ENCODE assay signal across 26 cellular contexts in the genomic region with DNA sequence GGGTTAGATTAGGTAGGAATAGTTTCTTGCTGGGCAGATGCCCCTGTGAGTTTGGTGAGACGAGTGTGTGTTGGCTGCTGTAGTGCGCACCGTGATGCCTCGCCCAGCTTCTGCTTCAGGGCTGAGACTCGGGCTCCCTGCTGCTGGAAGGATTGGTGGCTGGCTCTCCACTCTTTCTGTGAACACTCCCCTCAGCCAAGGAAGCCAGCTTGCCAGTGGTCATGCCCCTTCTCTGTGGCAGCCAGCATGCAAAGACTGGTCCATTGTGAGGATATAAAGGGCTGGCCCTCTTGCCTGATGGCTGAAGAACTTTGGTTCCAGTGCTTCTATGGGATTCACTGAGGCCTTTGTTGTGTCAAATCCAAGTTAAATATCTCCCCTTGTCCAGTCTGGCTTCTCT. TPM values are rescaled to one million over a fixed set of nuclear protein-coding genes. Genes with fewer than 3 reads are reported as not detected.
A peak's percentile ranks its signal among the peaks of the same experiment; 100 is the strongest.
DNase-seq lines count a peak whose midpoint lies in the region; ATAC-seq, FAIRE-seq and TF ChIP-seq lines count a peak whose summit lies in the region.
"Had no signal": no experiment of that assay in that cellular context is flagged by ENCODE, and none has a peak within 500 bp of the region (broad histone marks: within the 10 kb centered on the region; RNA-seq: fewer than 3 reads in every experiment).

No MANE protein-coding gene starts in this region.

- H3F3A ChIP-seq in GM23338 (replicated peaks; ENCODE audit: low read depth) = no peaks in the 10 kb centered on the region

- no peaks in the 10 kb centered on the region for H3K79me1 ChIP-seq in H1 (ENCODE audit: low read depth, low read length)

- TF ChIP-seq RAD21 in H1 (IDR thresholded peaks at IDR 0.05 in 1 of 2, conservative IDR thresholded peaks at IDR 0.05 in 1 of 2; ENCODE audit: low read depth in 2 of 2, low read length in 2 of 2) = no peak

- H2AFZ ChIP-seq in H1 (ENCODE audit: low read length) (0 out of 2 replicates have a peak overlapping the region, but pooled peaks have one; percentile 58), GM23338 (no peak overlapping the region)

- H3K4me2 ChIP-seq in H1 (ENCODE audit: insufficient read depth in 1 of 2, low read depth in 2 of 2, low read length in 2 of 2) (no peak overlapping the region), GM23338 (no peak overlapping the region)
- H3K4me2 ChIP-seq: A549 had no signal

- H3K14ac ChIP-seq in H1 (ENCODE audit: insufficient read length) = no peak overlapping the region

- in situ Hi-C loops in SK-MEL-5 (cut with HindIII; ENCODE audit: low pct_unique_long_range_greater_than_20kb, low sequenced_read_pairs) = no loop called here

- H3K56ac ChIP-seq in H1 (replicated peaks; ENCODE audit: insufficient read length, low read depth, low read length) = no peak overlapping the region

- no peak overlapping the region for H3K18ac ChIP-seq in H1 (ENCODE audit: extremely low read depth, low read length)

- CTCF ChIA-PET in H1 (lab: Charles Lee; ENCODE audit: partially characterized antibody) = interaction anchor here (0.7 to 2.2 kb wide), 3 partner anchors 9 to 267 kb away, joined by 3 to 9 read pairs (median 6); no protein-coding TSS in a partner anchor

- no peak overlapping the region for H2BK20ac ChIP-seq in H1 (ENCODE audit: low read length)

- no peak overlapping the region for H3K9ac ChIP-seq in H1 (replicated peaks in 1 of 4; ENCODE audit: extremely low read depth in 1 of 4, low read depth in 3 of 4, low read length in 3 of 4)

- no peaks in the 10 kb centered on the region for H3K9me3 ChIP-seq in H1 (ENCODE audit: insufficient read depth in 2 of 2, low read depth in 1 of 2, low read length in 1 of 2)
- H3K9me3 ChIP-seq: A549, BE2C, HAP-1, SJSA1 had no signal

- H2BK120ac ChIP-seq in H1 (replicated peaks; ENCODE audit: low read depth, low read length) = no peak overlapping the region

- POLR2A ChIA-PET in H1 (lab: Charles Lee; ENCODE audit: partially characterized antibody) = no interaction called here

- FAIRE-seq in H1 (lab: Jason Lieb, UNC) = no peak
- FAIRE-seq: A549, GM18507, HTR-8/SVneo had no signal

- TF ChIP-seq EP300 in H1 (IDR thresholded peaks at IDR 0.05; ENCODE audit: borderline replicate concordance in 1 of 2, low read depth in 2 of 2, low read length in 2 of 2) = no peak

- H3K4me1 Mint-ChIP-seq in GM23338 = peaks cover 10% of the 10 kb centered on the region; the same call in 2 of the 3 replicates

- H3K27me3 Mint-ChIP-seq in GM23338 (ENCODE audit: insufficient read depth, low read depth, poor library complexity) = peaks cover 2% of the 10 kb centered on the region

- TF ChIP-seq POLR2A in H1 (IDR thresholded peaks at IDR 0.05; ENCODE audit: control extremely low read depth in 1 of 2, low read depth in 2 of 2, low read length in 2 of 2) = no peak

- peak overlapping the region; percentile 74; the same call in 1 of the 2 replicates for H4K8ac ChIP-seq in H1 (ENCODE audit: extremely low read depth, insufficient read depth, low read length)

- 97% methylated on average over 5 of the region's 5 CpGs; no CpG with 5 or more reads in 1 of the 2 experiments for WGBS in H1 (ENCODE audit: extremely low coverage in 1 of 2, insufficient coverage in 1 of 2, insufficient read length in 1 of 2, insufficient replicate concordance in 2 of 2, low coverage in 1 of 2, low lambda C conversion rate in 2 of 2, missing lambda C conversion rate in 1 of 2), 2 experiments

- no peaks in the 10 kb centered on the region for H3K9me3 Mint-ChIP-seq in GM23338
- H3K9me3 Mint-ChIP-seq: HFFc6 had no signal

- H2AK5ac ChIP-seq in H1 (ENCODE audit: low read depth, low read length) = no peak overlapping the region

- H3K4me3 ChIP-seq in H1 (ENCODE audit: extremely low read depth in 1 of 4, insufficient read depth in 2 of 4, low read depth in 3 of 4, low read length in 4 of 4) (no peak overlapping the region), GM23338 (no peak overlapping the region)
- H3K4me3 ChIP-seq: A549, HAP-1, SJSA1 had no signal

- H2BK15ac ChIP-seq in H1 (ENCODE audit: low read length) = no peak overlapping the region

- H3K36me3 ChIP-seq in H1 (ENCODE audit: control insufficient read depth in 2 of 4, insufficient read depth in 4 of 4, low read length in 3 of 4) (no peaks in the 10 kb centered on the region; a peak in 1 of 8 replicates), GM23338 (ENCODE audit: insufficient read depth) (no peaks in the 10 kb centered on the region)
- H3K36me3 ChIP-seq: BE2C, HAP-1, SJSA1 had no signal

- no peak overlapping the region for H3K4me3 Mint-ChIP-seq in GM23338
- H3K4me3 Mint-ChIP-seq: HFFc6 had no signal

- DNase-seq in SK-MEL-5 (ENCODE audit: low read depth, low spot score) (peak; percentile 28), H1 (ENCODE audit: low read depth in 1 of 2, low spot score in 2 of 2) (no peak), midbrain (lab: John Stamatoyannopoulos, UW) (peak; percentile 31), substantia nigra (lab: John Stamatoyannopoulos, UW) (peak in 29 of 49 donors; percentile 1 to 59 (median 29)), GM23338 (ENCODE audit: low spot score) (no peak), AG08395 (ENCODE audit: low spot score) (no peak), NAMALWA (ENCODE audit: low spot score) (no peak), NCI-H1105 treated with DMSO at 0.1 percent for 48 hours (lab: John Stamatoyannopoulos, UW) (no peak)
- DNase-seq: BE2C, DMS153, DND-41, HFFc6, KBM-7, MV-4-11, NCI-H2029, NCI-H2227 treated with DMSO at 0.1 percent for 48 hours, NCI-H69, Right ventricle myocardium superior, RPMI8226 had no signal

- H3K9me2 ChIP-seq in GM23338 (ENCODE audit: insufficient read depth) = no peaks in the 10 kb centered on the region

- no peak overlapping the region for H4K91ac ChIP-seq in H1 (replicated peaks; ENCODE audit: insufficient read length, low read length)

- no peak overlapping the region for H2BK12ac ChIP-seq in H1 (ENCODE audit: low read depth, low read length)

- H3K36me3 Mint-ChIP-seq in GM23338 (ENCODE audit: low read depth) = no peaks in the 10 kb centered on the region

- H2BK5ac ChIP-seq in H1 (ENCODE audit: low read depth, low read length) = no peak overlapping the region

- no peaks in the 10 kb centered on the region for H3K23me2 ChIP-seq in H1 (ENCODE audit: low read depth, low read length)

- H3K27ac ChIP-seq in H1 (ENCODE audit: low read depth, low read length) (no peak overlapping the region), substantia nigra (ENCODE audit: low read depth, low read length, poor library complexity, severe bottlenecking) (no peak overlapping the region), GM23338 (ENCODE audit: low read depth) (no peak overlapping the region)
- H3K27ac ChIP-seq: A549, SJSA1 had no signal

- no peak overlapping the region for H4K5ac ChIP-seq in H1 (ENCODE audit: insufficient read length, low read depth, low read length)

- H3K27me3 ChIP-seq in H1 (replicated peaks in 1 of 4; ENCODE audit: control insufficient read depth in 3 of 4, extremely low read depth in 1 of 4, insufficient read depth in 3 of 4, low read length in 3 of 4) (no peaks in the 10 kb centered on the region), GM23338 (ENCODE audit: insufficient read depth) (no peaks in the 10 kb centered on the region)
- H3K27me3 ChIP-seq: BE2C had no signal

- H3K23ac ChIP-seq in H1 (ENCODE audit: insufficient read length) = no peak overlapping the region

- no peak overlapping the region for H3K27ac Mint-ChIP-seq in GM23338
- H3K27ac Mint-ChIP-seq: HFFc6 had no signal

- H3K79me2 ChIP-seq in H1 (ENCODE audit: control insufficient read depth in 1 of 2, insufficient read depth in 2 of 2, low read length in 2 of 2) (no peaks in the 10 kb centered on the region), GM23338 (replicated peaks; ENCODE audit: insufficient read depth) (no peaks in the 10 kb centered on the region)

- no peak overlapping the region for H3K4ac ChIP-seq in H1 (replicated peaks; ENCODE audit: insufficient read length, low read depth, low read length)

- ATAC-seq in GM23338 = no peak
- ATAC-seq: A549 had no signal

- TF ChIP-seq CTCF in H1 (IDR thresholded peaks at IDR 0.05; ENCODE audit: control extremely low read depth in 1 of 3, insufficient read depth in 1 of 3, low read depth in 1 of 3, low read length in 3 of 3) (no peak), GM23338 (conservative IDR thresholded peaks at IDR 0.05; ENCODE audit: low read depth in 2 of 2) (no peak)

- H3K4me1 ChIP-seq in H1 (replicated peaks in 1 of 4; ENCODE audit: control insufficient read depth in 3 of 4, insufficient read depth in 4 of 4, low read length in 3 of 4) (no peaks in the 10 kb centered on the region), GM23338 (ENCODE audit: insufficient read depth) (peaks cover 8% of the 10 kb centered on the region)
- H3K4me1 ChIP-seq: A549, HAP-1, SJSA1 had no signal

- H4K20me1 ChIP-seq in H1 (replicated peaks in 1 of 2; ENCODE audit: control insufficient read depth in 1 of 2, insufficient read depth in 2 of 2, low read length in 2 of 2) = no peaks in the 10 kb centered on the region
- H4K20me1 ChIP-seq in GM23338 (replicated peaks; ENCODE audit: insufficient read depth) = no peaks in the 10 kb centered on the region

TF ChIP-seq in H1, 55 proteins besides CTCF, POLR2A, EP300 and RAD21 (continues in another document):
- TF ChIP-seq CTBP2 (IDR thresholded peaks at IDR 0.05; ENCODE audit: borderline replicate concordance, insufficient read depth, insufficient read length, low read length) = no peak

TF ChIP-seq in GM23338, 12 proteins besides CTCF, POLR2A, EP300 and RAD21 (continues in another document):
- TF ChIP-seq POLR2AphosphoS5 (IDR thresholded peaks at IDR 0.05; ENCODE audit: low read depth) = no peak

RNA-seq across cellular contexts. Expression of a gene that starts 2.9 kb away (rescaled TPM):
- total RNA-seq in SK-MEL-5 (2014; rRNA removed; shearing (Covaris generic)) = not detected in 2 replicates
- not detected in 2 replicates for polyA plus RNA-seq in SK-MEL-5 (2015; cell fraction: cytosol; rRNA removed)
- 0.09 TPM in 1 of 2 replicates, not detected in the other for polyA plus RNA-seq in SK-MEL-5 (2015; cell fraction: nucleus; rRNA removed)
- total RNA-seq in H1 (2021; fragmentation: NEBNext Ultra II Directional; extraction: Animal tissue kit (Norgen Biotek cat#: 25700)) = not detected in 2 replicates
- polyA plus RNA-seq in H1 (2011; rRNA removed) = not detected in 2 replicates
- polyA plus RNA-seq in H1 (2011; cell fraction: cytosol; rRNA removed) = not detected
- not detected for polyA plus RNA-seq in H1 (2011; cell fraction: nucleus; rRNA removed)
- polyA plus RNA-seq in H1 (2012, experiment 1 of 2) = not detected in 4 replicates
- not detected for polyA plus RNA-seq in H1 (2012, experiment 2 of 2)
- polyA plus RNA-seq in H1 (2013, experiment 1 of 2) = not detected
- not detected for polyA plus RNA-seq in H1 (2013, experiment 2 of 2)
- not detected in 2 replicates for polyA minus RNA-seq in H1 (2011; rRNA and poly(A)+ RNA removed)
- not detected for polyA minus RNA-seq in H1 (2011; cell fraction: cytosol; rRNA and poly(A)+ RNA removed)
- not detected for polyA minus RNA-seq in H1 (2011; cell fraction: nucleus; rRNA and poly(A)+ RNA removed)
- not detected in 2 replicates for total RNA-seq in GM23338 (2014; rRNA removed; shearing (Covaris generic))
- polyA plus RNA-seq in GM23338 (2016; fragmentation: Nextera tagmentation; extraction: Ambion mirVana) = not detected in 2 replicates
- total RNA-seq: MCF 10A, NCI-H460, Right ventricle myocardium superior, SJSA1 had no signal
- polyA plus RNA-seq: A549 had no signal

Comparison
In these comparisons a context has a peak if more than half of its experiments do, and no peak if none do; other contexts are left out.
1. DNase-seq: peak in SK-MEL-5 (single experiment), midbrain (single experiment) and substantia nigra (29 of 49); none in H1 (0 of 2), GM23338 (single experiment), AG08395 (single experiment), NAMALWA (single experiment) and NCI-H1105 treated with DMSO at 0.1 percent for 48 hours (single experiment).